In the genomic region with DNA sequence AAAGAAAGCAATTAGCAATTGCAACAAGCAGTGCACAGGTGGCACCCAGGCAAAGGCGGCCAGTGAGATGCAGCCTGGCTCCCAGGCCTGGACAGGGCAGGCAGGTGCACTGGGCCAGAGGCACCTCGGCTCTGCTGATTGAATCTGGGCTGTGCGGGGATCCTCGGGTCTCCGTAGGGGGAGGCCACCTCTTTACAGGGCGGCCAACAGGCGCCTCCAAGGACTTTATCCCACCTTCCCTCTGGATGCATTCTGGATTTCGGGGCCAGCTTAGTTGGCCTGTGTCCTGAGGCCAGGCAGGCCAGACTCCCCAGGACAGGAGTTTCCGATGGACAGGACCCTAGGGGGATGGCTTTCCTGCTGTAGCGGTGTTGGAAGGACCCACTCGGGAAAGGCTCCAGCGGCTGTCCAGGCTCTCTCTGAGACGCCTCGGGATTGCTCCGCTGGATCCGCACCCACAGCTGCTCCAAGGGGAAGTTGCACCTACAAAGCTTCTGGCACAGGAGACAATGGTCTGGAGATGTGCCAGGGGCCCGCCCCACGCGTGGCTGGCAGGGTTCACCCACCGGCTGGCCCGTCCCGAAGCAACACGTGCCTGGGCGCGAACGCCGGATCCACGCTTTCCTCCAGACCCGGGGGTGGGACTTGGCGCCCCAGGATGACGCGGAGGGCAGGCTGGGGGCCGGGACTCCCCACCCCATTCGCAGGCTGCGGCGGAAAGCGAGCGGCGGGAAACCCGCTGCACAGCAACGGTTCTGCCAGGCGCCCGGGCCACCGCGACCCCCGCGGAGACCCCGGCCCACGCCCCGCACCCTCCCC, we compare ENCODE assay signal across 1 cellular context.
TF ChIP-seq lines count a peak whose summit lies in the region.

No MANE protein-coding gene starts in this region.

TF ChIP-seq in HepG2, 621 proteins besides CTCF, POLR2A, EP300 and RAD21 (continued from another document and continues in another):
- TF ChIP-seq ZNF687 (CRISPR knock-in tag; IDR thresholded peaks at IDR 0.05) (peak; percentile 94), HNF1A (IDR thresholded peaks at IDR 0.05; ENCODE audit: low read depth) (no peak), HNF1A (CRISPR knock-in tag; IDR thresholded peaks at IDR 0.05; ENCODE audit: borderline replicate concordance) (no peak), DBP (CRISPR knock-in tag; IDR thresholded peaks at IDR 0.05; ENCODE audit: not compliant biosample characterization) (no peak), ZFP62 (CRISPR knock-in tag; IDR thresholded peaks at IDR 0.05) (no peak), ZNF142 (CRISPR knock-in tag; IDR thresholded peaks at IDR 0.05) (0 out of 2 replicates have a peak, but pooled peaks have one; percentile 40), ZNF33B (CRISPR knock-in tag; IDR thresholded peaks at IDR 0.05) (no peak), FOXA1 (IDR thresholded peaks at IDR 0.05) (no peak), FOXA1 (CRISPR knock-in tag; IDR thresholded peaks at IDR 0.05) (no peak), ZNF652 (CRISPR knock-in tag; IDR thresholded peaks at IDR 0.05; ENCODE audit: borderline replicate concordance, low read depth) (no peak), E2F1 (CRISPR knock-in tag; IDR thresholded peaks at IDR 0.05) (0 out of 2 replicates have a peak, but pooled peaks have one; percentile 25), FOXP1 (IDR thresholded peaks at IDR 0.05) (no peak), FOXP1 (CRISPR knock-in tag; IDR thresholded peaks at IDR 0.05) (no peak), KLF9 (CRISPR knock-in tag; IDR thresholded peaks at IDR 0.05; ENCODE audit: low read depth) (0 out of 2 replicates have a peak, but pooled peaks have one; percentile 57), CREM (IDR thresholded peaks at IDR 0.05) (peak; percentile 62), CREM (CRISPR knock-in tag; IDR thresholded peaks at IDR 0.05) (peak; percentile 64), ZNF784 (CRISPR knock-in tag; IDR thresholded peaks at IDR 0.05; ENCODE audit: borderline replicate concordance) (no peak)
- TF ChIP-seq, protein P1, sequence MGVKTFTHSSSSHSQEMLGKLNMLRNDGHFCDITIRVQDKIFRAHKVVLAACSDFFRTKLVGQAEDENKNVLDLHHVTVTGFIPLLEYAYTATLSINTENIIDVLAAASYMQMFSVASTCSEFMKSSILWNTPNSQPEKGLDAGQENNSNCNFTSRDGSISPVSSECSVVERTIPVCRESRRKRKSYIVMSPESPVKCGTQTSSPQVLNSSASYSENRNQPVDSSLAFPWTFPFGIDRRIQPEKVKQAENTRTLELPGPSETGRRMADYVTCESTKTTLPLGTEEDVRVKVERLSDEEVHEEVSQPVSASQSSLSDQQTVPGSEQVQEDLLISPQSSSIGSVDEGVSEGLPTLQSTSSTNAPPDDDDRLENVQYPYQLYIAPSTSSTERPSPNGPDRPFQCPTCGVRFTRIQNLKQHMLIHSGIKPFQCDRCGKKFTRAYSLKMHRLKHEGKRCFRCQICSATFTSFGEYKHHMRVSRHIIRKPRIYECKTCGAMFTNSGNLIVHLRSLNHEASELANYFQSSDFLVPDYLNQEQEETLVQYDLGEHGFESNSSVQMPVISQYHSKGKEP (CRISPR knock-in tag; IDR thresholded peaks at IDR 0.05): no peak
- TF ChIP-seq, protein P2, sequence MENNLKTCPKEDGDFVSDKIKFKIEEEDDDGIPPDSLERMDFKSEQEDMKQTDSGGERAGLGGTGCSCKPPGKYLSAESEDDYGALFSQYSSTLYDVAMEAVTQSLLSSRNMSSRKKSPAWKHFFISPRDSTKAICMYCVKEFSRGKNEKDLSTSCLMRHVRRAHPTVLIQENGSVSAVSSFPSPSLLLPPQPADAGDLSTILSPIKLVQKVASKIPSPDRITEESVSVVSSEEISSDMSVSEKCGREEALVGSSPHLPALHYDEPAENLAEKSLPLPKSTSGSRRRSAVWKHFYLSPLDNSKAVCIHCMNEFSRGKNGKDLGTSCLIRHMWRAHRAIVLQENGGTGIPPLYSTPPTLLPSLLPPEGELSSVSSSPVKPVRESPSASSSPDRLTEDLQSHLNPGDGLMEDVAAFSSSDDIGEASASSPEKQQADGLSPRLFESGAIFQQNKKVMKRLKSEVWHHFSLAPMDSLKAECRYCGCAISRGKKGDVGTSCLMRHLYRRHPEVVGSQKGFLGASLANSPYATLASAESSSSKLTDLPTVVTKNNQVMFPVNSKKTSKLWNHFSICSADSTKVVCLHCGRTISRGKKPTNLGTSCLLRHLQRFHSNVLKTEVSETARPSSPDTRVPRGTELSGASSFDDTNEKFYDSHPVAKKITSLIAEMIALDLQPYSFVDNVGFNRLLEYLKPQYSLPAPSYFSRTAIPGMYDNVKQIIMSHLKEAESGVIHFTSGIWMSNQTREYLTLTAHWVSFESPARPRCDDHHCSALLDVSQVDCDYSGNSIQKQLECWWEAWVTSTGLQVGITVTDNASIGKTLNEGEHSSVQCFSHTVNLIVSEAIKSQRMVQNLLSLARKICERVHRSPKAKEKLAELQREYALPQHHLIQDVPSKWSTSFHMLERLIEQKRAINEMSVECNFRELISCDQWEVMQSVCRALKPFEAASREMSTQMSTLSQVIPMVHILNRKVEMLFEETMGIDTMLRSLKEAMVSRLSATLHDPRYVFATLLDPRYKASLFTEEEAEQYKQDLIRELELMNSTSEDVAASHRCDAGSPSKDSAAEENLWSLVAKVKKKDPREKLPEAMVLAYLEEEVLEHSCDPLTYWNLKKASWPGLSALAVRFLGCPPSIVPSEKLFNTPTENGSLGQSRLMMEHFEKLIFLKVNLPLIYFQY (CRISPR knock-in tag; IDR thresholded peaks at IDR 0.05; ENCODE audit: borderline replicate concordance): no peak
- TF ChIP-seq, protein P3, sequence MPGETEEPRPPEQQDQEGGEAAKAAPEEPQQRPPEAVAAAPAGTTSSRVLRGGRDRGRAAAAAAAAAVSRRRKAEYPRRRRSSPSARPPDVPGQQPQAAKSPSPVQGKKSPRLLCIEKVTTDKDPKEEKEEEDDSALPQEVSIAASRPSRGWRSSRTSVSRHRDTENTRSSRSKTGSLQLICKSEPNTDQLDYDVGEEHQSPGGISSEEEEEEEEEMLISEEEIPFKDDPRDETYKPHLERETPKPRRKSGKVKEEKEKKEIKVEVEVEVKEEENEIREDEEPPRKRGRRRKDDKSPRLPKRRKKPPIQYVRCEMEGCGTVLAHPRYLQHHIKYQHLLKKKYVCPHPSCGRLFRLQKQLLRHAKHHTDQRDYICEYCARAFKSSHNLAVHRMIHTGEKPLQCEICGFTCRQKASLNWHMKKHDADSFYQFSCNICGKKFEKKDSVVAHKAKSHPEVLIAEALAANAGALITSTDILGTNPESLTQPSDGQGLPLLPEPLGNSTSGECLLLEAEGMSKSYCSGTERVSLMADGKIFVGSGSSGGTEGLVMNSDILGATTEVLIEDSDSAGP (CRISPR knock-in tag; IDR thresholded peaks at IDR 0.05; ENCODE audit: borderline replicate concordance): peak; percentile 81; the same call in 1 of the 2 replicates
